ENCODE assay signal across 8 cellular contexts in the genomic region with DNA sequence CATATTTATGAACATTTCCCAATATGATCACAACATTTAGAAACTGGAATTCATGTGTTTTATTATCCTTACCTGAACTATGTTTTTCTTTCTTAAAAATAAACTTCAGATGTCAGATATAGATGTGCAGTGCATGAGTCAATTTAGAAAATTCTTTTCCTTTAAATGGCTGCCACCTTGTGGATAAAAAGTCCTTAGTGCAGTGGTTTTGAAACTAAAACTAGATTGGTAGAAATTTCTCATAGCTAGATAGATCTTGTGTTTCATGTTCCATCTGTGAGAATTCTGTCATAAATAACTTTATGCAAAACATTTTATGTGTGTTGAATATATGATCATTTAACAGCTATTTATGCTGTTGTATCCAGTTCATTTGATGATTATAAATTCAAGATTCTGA.
A peak's percentile ranks its signal among the peaks of the same experiment; 100 is the strongest.
DNase-seq lines count a peak whose midpoint lies in the region; ATAC-seq and TF ChIP-seq lines count a peak whose summit lies in the region.

No MANE protein-coding gene starts in this region.

- no peaks in the 10 kb centered on the region for H3K9me3 ChIP-seq in lower lobe of right lung

- DNase-seq in Caki2 (ENCODE audit: low read depth): peak; percentile 25
- DNase-seq in NCI-H2227 (lab: John Stamatoyannopoulos, UW; ENCODE audit: unreplicated experiment): peak; percentile 41
- DNase-seq in T47D (ENCODE audit: low read depth in 1 of 2, low spot score in 1 of 2): peak; percentile 35 to 43
- no peak for DNase-seq in lower lobe of right lung
- DNase-seq in foreskin melanocyte: no peak
- no peak for DNase-seq in epidermal melanocyte (ENCODE audit: insufficient read length, low spot score)

- no peaks in the 10 kb centered on the region for H3K36me3 ChIP-seq in lower lobe of right lung

- ATAC-seq in GM18909 (IDR thresholded peaks at IDR 0.05; ENCODE audit: poor library complexity, unreplicated experiment) (peak; percentile 84), HG03045 (IDR thresholded peaks at IDR 0.05; ENCODE audit: unreplicated experiment) (peak; percentile 75), lower lobe of right lung (peak in 1 of 2 donors; percentile 53)

- no peaks in the 10 kb centered on the region for H3K27me3 ChIP-seq in lower lobe of right lung (ENCODE audit: low read depth)

- in situ Hi-C loops in Caki2 (cut with HindIII; ENCODE audit: low pct_unique_long_range_greater_than_20kb, low sequenced_read_pairs) (no loop called here), T47D (cut with HindIII; ENCODE audit: low pct_unique_long_range_greater_than_20kb, low sequenced_read_pairs) (no loop called here)

- H3K4me1 ChIP-seq in lower lobe of right lung: no peaks in the 10 kb centered on the region

- intact Hi-C loops in lower lobe of right lung (cut with DNase I): no loop called here

- no peak overlapping the region for H3K4me3 ChIP-seq in lower lobe of right lung

- peak; percentile 54 for TF ChIP-seq CTCF in lower lobe of right lung (IDR thresholded peaks at IDR 0.05)

- H3K27ac ChIP-seq in lower lobe of right lung: no peak overlapping the region

Comparison
In these comparisons a context has a peak if more than half of its experiments do, and no peak if none do; other contexts are left out.
1. DNase-seq: peak in Caki2 (single experiment), NCI-H2227 (single experiment) and T47D (2 of 2); none in lower lobe of right lung (single experiment), foreskin melanocyte (single experiment) and epidermal melanocyte (single experiment).